ENCODE assay signal across 24 cellular contexts in the genomic region with DNA sequence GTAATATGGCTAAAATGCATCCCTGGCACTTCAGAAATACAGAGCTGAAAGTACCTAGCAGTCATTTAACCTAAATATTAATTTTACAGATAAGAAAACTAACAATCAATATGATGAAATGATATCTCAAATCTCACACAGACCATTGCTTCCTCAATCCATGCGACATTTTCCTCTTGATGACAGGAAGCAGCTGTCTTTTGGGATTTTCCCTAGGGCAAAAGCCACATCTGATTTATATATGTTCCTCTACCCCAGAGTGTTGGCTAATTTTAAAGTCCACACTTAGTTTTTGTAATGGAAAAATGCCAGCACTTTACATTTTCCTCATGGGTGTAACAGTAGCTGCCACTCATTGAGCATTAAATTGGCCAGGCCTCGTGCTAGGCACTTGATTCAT.
"Had no signal": no experiment of that assay in that cellular context is flagged by ENCODE, and none has a peak within 500 bp of the region (broad histone marks: within the 10 kb centered on the region; RNA-seq: fewer than 3 reads in every experiment).

No MANE protein-coding gene starts in this region.

- H3K27me3 Mint-ChIP-seq: activated CD4-positive, alpha-beta T cell treated with anti-CD3 and anti-CD28 coated beads for 36 hours; activated naive CD8-positive, alpha-beta T cell; activated T-helper 17 cell treated with anti-CD3 and anti-CD28 coated beads, Interleukin-2, amount 50 U/mL, for 72 hours had no signal

- H3K36me3 Mint-ChIP-seq: brain had no signal

- H3K27ac Mint-ChIP-seq: activated CD4-positive, alpha-beta memory T cell treated with anti-CD3 and anti-CD28 coated beads, Interleukin-2, amount 10 ng/mL, durations not matched to agents 7 days and 5 days; activated CD4-positive, alpha-beta T cell treated with anti-CD3 and anti-CD28 coated beads for 36 hours; activated naive CD4-positive, alpha-beta T cell treated with anti-CD3 and anti-CD28 coated beads for 36 hours; activated naive CD8-positive, alpha-beta T cell; activated T-helper 17 cell treated with anti-CD3 and anti-CD28 coated beads, Interleukin-2, amount 50 U/mL, for 72 hours; brain had no signal

- H3K4me3 Mint-ChIP-seq: activated CD4-positive, alpha-beta memory T cell treated with anti-CD3 and anti-CD28 coated beads, Interleukin-2, amount 10 ng/mL, durations not matched to agents 7 days and 5 days; activated CD4-positive, alpha-beta T cell treated with anti-CD3 and anti-CD28 coated beads for 36 hours; activated naive CD4-positive, alpha-beta T cell treated with anti-CD3 and anti-CD28 coated beads for 36 hours; activated naive CD8-positive, alpha-beta T cell; activated T-helper 17 cell treated with anti-CD3 and anti-CD28 coated beads, Interleukin-2, amount 50 U/mL, for 72 hours; brain had no signal

- H3K9me3 Mint-ChIP-seq: activated T-helper 17 cell treated with anti-CD3 and anti-CD28 coated beads, Interleukin-2, amount 50 U/mL, for 72 hours had no signal

- H3K4me2 ChIP-seq: KMS-11 had no signal

- H3K9ac ChIP-seq: KMS-11 had no signal

- H3K27ac ChIP-seq: KMS-11, VCaP had no signal

- H3K4me1 Mint-ChIP-seq: brain had no signal

- DNase-seq: activated CD4-positive, alpha-beta memory T cell treated with anti-CD3 and anti-CD28 coated beads, Interleukin-2, amount 10 ng/mL, durations not matched to agents 7 days and 5 days; activated CD4-positive, alpha-beta T cell treated with anti-CD3 and anti-CD28 coated beads for 36 hours; activated CD4-positive, alpha-beta T cell treated with anti-CD3 and anti-CD28 coated beads, Interleukin-2, amount 50 U/mL, for 1 hour; activated CD4-positive, CD25-positive, alpha-beta regulatory T cell; activated gamma-delta T cell; activated naive CD4-positive, alpha-beta T cell treated with anti-CD3 and anti-CD28 coated beads for 36 hours; activated T-cell treated with anti-CD3 and anti-CD28 coated beads for 4 hours; activated T-cell treated with anti-CD3 and anti-CD28 coated beads, Interleukin-2, amount 50 U/mL, for 48 hours; amygdala; MM.1S; NCI-H1105; NCI-H146; NCI-H187 treated with DMSO at 0.1 percent for 48 hours; NCI-H345; NCI-H510A; NCI-H69; PC-3; SHP77 treated with DMSO at 0.1 percent for 48 hours; T-helper 1 cell had no signal
